In genomic region chr15:52153900-52154895, GRCh38 we compare ENCODE assay signal across 21 cellular contexts. TPM values are rescaled to one million over a fixed set of nuclear protein-coding genes. Genes with fewer than 3 reads are reported as not detected.
DNase-seq lines count a peak whose midpoint lies in the region; ATAC-seq, FAIRE-seq and TF ChIP-seq lines count a peak whose summit lies in the region.
"Had no signal": no experiment of that assay in that cellular context is flagged by ENCODE, and none has a peak within 500 bp of the region (broad histone marks: within the 10 kb centered on the region; RNA-seq: fewer than 3 reads in every experiment).

No MANE protein-coding gene starts in this region.

- H4K20me1 ChIP-seq in GM12878 (ENCODE audit: control insufficient read depth, insufficient read depth) = no peaks in the 10 kb centered on the region

- POLR2A ChIA-PET in GM12878 (lab: Charles Lee) = interaction anchor here (1.0 kb wide), 1 partner anchor 173 kb away, joined by 4 read pairs; no protein-coding TSS in a partner anchor

- RAD21 ChIA-PET in GM12878 (lab: Charles Lee; ENCODE audit: unreplicated experiment) = interaction anchor here (0.5 to 1.2 kb wide), 3 partner anchors 17 to 76 kb away, joined by 3 to 4 read pairs (median 3); no protein-coding TSS in a partner anchor

- H3K18ac ChIP-seq in neuronal stem cell (ENCODE audit: low read length) = no peak overlapping the region

- FAIRE-seq in GM12878 (lab: Jason Lieb, UNC) = peak; percentile 13
- FAIRE-seq: A204.1, G401.6, GM12891, GM18507 had no signal

- H3K36me3 ChIP-seq in GM12878 (ENCODE audit: control insufficient read depth in 2 of 2, insufficient read depth in 2 of 2, low read length in 1 of 2) (peaks cover 0 to 7% of the 10 kb centered on the region in 2 experiments; a peak in 2 of 4 replicates), neuronal stem cell (replicated peaks in 1 of 2; ENCODE audit: control insufficient read depth in 2 of 2, insufficient read depth in 2 of 2, low read length in 2 of 2) (peaks cover 6 to 19% of the 10 kb centered on the region in 2 donors)
- H3K36me3 ChIP-seq: MG63 had no signal

- H2BK15ac ChIP-seq in neuronal stem cell (ENCODE audit: low read length) = no peak overlapping the region

- H4K8ac ChIP-seq in neuronal stem cell (ENCODE audit: low read depth, low read length) = no peak overlapping the region

- no peak for ATAC-seq in GM12878

- no TSS peak for BruUV-seq in GM12878 (replicated peaks; lab: Mats Ljungman, UMichigan)

- H3K27ac ChIP-seq in GM12878 (ENCODE audit: control insufficient read depth, insufficient read depth) = no peak overlapping the region
- H3K27ac ChIP-seq in neuronal stem cell (replicated peaks; ENCODE audit: low read length) = no peak overlapping the region
- H3K27ac ChIP-seq: C4-2B, SJSA1 had no signal

- H3K4ac ChIP-seq in neuronal stem cell (ENCODE audit: low read length) = no peak overlapping the region

- WGBS in GM12878 (ENCODE audit: insufficient coverage, insufficient replicate concordance, low lambda C conversion rate, missing lambda C conversion rate) = 95% methylated on average over 12 of the region's 12 CpGs
- no CpG with 5 or more reads among the region's 12 CpGs for WGBS in neuronal stem cell (ENCODE audit: extremely low coverage in 2 of 2, insufficient read length in 2 of 2, insufficient replicate concordance in 1 of 2), 2 donors

- H3K23ac ChIP-seq in neuronal stem cell (ENCODE audit: low read depth, low read length, poor library complexity) = peak overlapping the region; percentile 21

- no peak for TF ChIP-seq POLR2A in GM12878 (IDR thresholded peaks at IDR 0.05; ENCODE audit: low read depth, low read length)

- no peaks in the 10 kb centered on the region for H3K79me2 ChIP-seq in GM12878 (ENCODE audit: control insufficient read depth, insufficient read depth, low read length)

- SMC1A ChIA-PET in GM12878 (lab: Charles Lee; ENCODE audit: uncharacterized antibody, unreplicated experiment) = interaction anchor here (1.1 to 2.2 kb wide), 4 partner anchors 11 to 71 kb away, joined by 3 to 6 read pairs (median 3); no protein-coding TSS in a partner anchor

- no peak overlapping the region for H2BK5ac ChIP-seq in neuronal stem cell (ENCODE audit: low read length)

- H2AK5ac ChIP-seq in neuronal stem cell (ENCODE audit: low read depth, low read length) = no peak overlapping the region

- TF ChIP-seq CTCF in GM12878 (IDR thresholded peaks at IDR 0.05 in 2 of 3, conservative IDR thresholded peaks at IDR 0.05 in 1 of 3; ENCODE audit: control insufficient read depth in 2 of 3, extremely low read depth in 1 of 3, insufficient read depth in 1 of 3, low read depth in 3 of 3, low read length in 3 of 3) = no peak

- H3K4me2 ChIP-seq in GM12878 (ENCODE audit: control insufficient read depth, insufficient read depth) (no peak overlapping the region), neuronal stem cell (ENCODE audit: insufficient read depth, low read length, poor library complexity, severe bottlenecking) (no peak overlapping the region)

- H3K4me3 ChIP-seq in GM12878 = no peak overlapping the region
- no peak overlapping the region for H3K4me3 ChIP-seq in neuronal stem cell (ENCODE audit: low read length in 2 of 2)
- H3K4me3 ChIP-seq: MG63, SJSA1 had no signal

- intact Hi-C loops in GM12878 (cut with micrococcal nuclease; ENCODE audit: unreplicated experiment) = no loop called here

- H2BK12ac ChIP-seq in neuronal stem cell (ENCODE audit: low read length) = no peak overlapping the region

- in situ Hi-C loops in GM12878 (cut with MboI) = no loop called here

- no peak overlapping the region for H3K14ac ChIP-seq in neuronal stem cell (ENCODE audit: low read length)

- no peak overlapping the region for H2BK120ac ChIP-seq in neuronal stem cell (ENCODE audit: low read depth, low read length)

- peak; percentile 28 for DNase-seq in activated CD8-positive, alpha-beta memory T cell treated with anti-CD3 and anti-CD28 coated beads for 24 hours
- DNase-seq in activated CD8-positive, alpha-beta memory T cell treated with anti-CD3 and anti-CD28 coated beads, Interleukin-2, amount 50 U/mL, for 4 hours = no peak
- DNase-seq in DMS79 treated with DMSO at 0.1 percent for 48 hours (lab: John Stamatoyannopoulos, UW) = peak; percentile 53
- no peak for DNase-seq in GM12878 (ENCODE audit: low read depth, low spot score)
- DNase-seq in neuronal stem cell (ENCODE audit: low spot score) = no peak
- no peak for DNase-seq in HCEC 1CT
- no peak for DNase-seq in RPMI8226
- no peak for DNase-seq in OCI-M2 (lab: John Stamatoyannopoulos, UW; ENCODE audit: unreplicated experiment)
- DNase-seq: COR-L47, GOT3, MG63, NCI-H1092, NCI-H1694, NCI-H69 had no signal

- CTCF ChIA-PET in GM12878 (lab: Yijun Ruan, JAX) = interaction anchor here (0.6 to 2.5 kb wide), 8 partner anchors 10 to 265 kb away, joined by 3 to 9 read pairs (median 4); no protein-coding TSS in a partner anchor

- no peak for TF ChIP-seq EP300 in GM12878 (IDR thresholded peaks at IDR 0.05; ENCODE audit: borderline replicate concordance in 1 of 2, control insufficient read depth in 1 of 2, low read depth in 2 of 2, low read length in 2 of 2)

- H3K9ac ChIP-seq in GM12878 (ENCODE audit: control insufficient read depth, insufficient read depth, low read length) (no peak overlapping the region), neuronal stem cell (ENCODE audit: low read depth, low read length, poor library complexity) (peak overlapping the region; percentile 50)

- H2AFZ ChIP-seq in GM12878 (ENCODE audit: control insufficient read depth, low read depth, low read length) (no peak overlapping the region), neuronal stem cell (ENCODE audit: low read length) (no peak overlapping the region)

- H3K4me1 ChIP-seq in GM12878 (ENCODE audit: control insufficient read depth, insufficient read depth, low read length) (no peaks in the 10 kb centered on the region; the same call in 1 of the 2 replicates), neuronal stem cell (ENCODE audit: control insufficient read depth in 2 of 2, insufficient read depth in 1 of 2, low read depth in 1 of 2, low read length in 2 of 2) (no peaks in the 10 kb centered on the region)
- H3K4me1 ChIP-seq: SJSA1 had no signal

- H4K91ac ChIP-seq in neuronal stem cell (ENCODE audit: low read depth, low read length, poor library complexity) = no peak overlapping the region

- no peaks in the 10 kb centered on the region for H3K79me1 ChIP-seq in neuronal stem cell (ENCODE audit: low read depth, low read length)

- H3K27me3 ChIP-seq in GM12878 (replicated peaks in 1 of 2; ENCODE audit: control insufficient read depth in 2 of 2, insufficient read depth in 2 of 2, low read length in 1 of 2) (no peaks in the 10 kb centered on the region), neuronal stem cell (ENCODE audit: control insufficient read depth in 3 of 3, insufficient read depth in 3 of 3, low read depth in 1 of 3, low read length in 3 of 3) (no peaks in the 10 kb centered on the region)
- H3K27me3 ChIP-seq: MG63, SJSA1 had no signal

- H3K9me3 ChIP-seq in GM12878 (replicated peaks; ENCODE audit: control insufficient read depth, insufficient read depth, low read length) = no peaks in the 10 kb centered on the region
- H3K9me3 ChIP-seq in neuronal stem cell (replicated peaks in 1 of 2; ENCODE audit: control insufficient read depth in 2 of 2, insufficient read depth in 1 of 2, low read depth in 1 of 2, low read length in 2 of 2) = no peaks in the 10 kb centered on the region
- H3K9me3 ChIP-seq: MG63, SJSA1 had no signal

- TF ChIP-seq RAD21 in GM12878 (IDR thresholded peaks at IDR 0.05; ENCODE audit: insufficient read depth, low read depth, low read length) = no peak

TF ChIP-seq in GM12878, 131 proteins besides CTCF, POLR2A, EP300 and RAD21 (continues in another document):
- TF ChIP-seq MEF2B (IDR thresholded peaks at IDR 0.05; ENCODE audit: partially characterized antibody, poor library complexity, severe bottlenecking) (no peak), SIN3A (IDR thresholded peaks at IDR 0.05; ENCODE audit: low read depth, low read length) (no peak)

RNA-seq across cellular contexts. Expression of gene GNB5, which starts 37.0 kb away (rescaled TPM):
- total RNA-seq in GM12878 (2013; cell fraction: nucleolus; rRNA removed) = 24.0 and 28.5 TPM in 2 replicates
- 16.8 and 18.4 TPM in 2 replicates for total RNA-seq in GM12878 (2014; rRNA removed)
- total RNA-seq in GM12878 (2014; rRNA removed; fragmentation: Illumina TruSeq; extraction: Trizol) = 10.0 and 10.4 TPM in 2 replicates
- total RNA-seq in GM12878 (2021) = 16.8 and 16.9 TPM in 2 replicates
- 6.4 TPM for polyA plus RNA-seq in GM12878 (2011; ENCODE audit: low read depth)
- 11.3 and 14.6 TPM in 2 replicates for polyA plus RNA-seq in GM12878 (2011; rRNA removed)
- 17.2 and 19.4 TPM in 2 replicates for polyA plus RNA-seq in GM12878 (2011; cell fraction: cytosol; rRNA removed)
- polyA plus RNA-seq in GM12878 (2011; cell fraction: nucleus; rRNA removed) = 10.7 and 15.2 TPM in 2 replicates
- polyA plus RNA-seq in GM12878 (2012) = 10.1 and 11.5 TPM in 2 replicates
- polyA plus RNA-seq in GM12878 (2014; fragmentation: Illumina TruSeq; extraction: Trizol) = 10.4 and 10.6 TPM in 2 replicates
- 1 to 10 TPM; 2.4 to 4.7 TPM for polyA plus RNA-seq in GM12878 (2014; fragmentation: Nextera tagmentation; extraction: Ambion mirVana)
- polyA plus RNA-seq in GM12878 (2014; rRNA removed) = 15.8 and 15.9 TPM in 2 replicates
- 10 to 100 TPM; 23.4 to 25.9 TPM for polyA plus RNA-seq in GM12878 (2016; fragmentation: Nextera tagmentation; extraction: Ambion mirVana)
- 19.8 and 21.5 TPM in 2 replicates for polyA minus RNA-seq in GM12878 (2011; rRNA and poly(A)+ RNA removed)
- 5.9 and 9.5 TPM in 2 replicates for polyA minus RNA-seq in GM12878 (2011; cell fraction: cytosol; rRNA and poly(A)+ RNA removed)
- 8.0 and 14.6 TPM in 2 replicates for polyA minus RNA-seq in GM12878 (2011; cell fraction: nucleus; rRNA and poly(A)+ RNA removed)
- polyA plus RNA-seq in neuronal stem cell (2013, experiment 1 of 2) = 20.4 TPM
- polyA plus RNA-seq in neuronal stem cell (2013, experiment 2 of 2) = 20.0 TPM

RNA-seq across cellular contexts. Expression of gene BCL2L10, which starts 41.6 kb away (rescaled TPM):
- 1.1 and 1.2 TPM in 2 replicates for total RNA-seq in GM12878 (2013; cell fraction: nucleolus; rRNA removed)
- 8.2 TPM in 2 replicates for total RNA-seq in GM12878 (2014; rRNA removed)
- 4.5 and 5.2 TPM in 2 replicates for total RNA-seq in GM12878 (2014; rRNA removed; fragmentation: Illumina TruSeq; extraction: Trizol)
- total RNA-seq in GM12878 (2021) = 6.9 and 7.3 TPM in 2 replicates
- 4.0 TPM for polyA plus RNA-seq in GM12878 (2011; ENCODE audit: low read depth)
- 0.90 and 1.1 TPM in 2 replicates for polyA plus RNA-seq in GM12878 (2011; rRNA removed)
- polyA plus RNA-seq in GM12878 (2011; cell fraction: cytosol; rRNA removed) = 0.72 and 0.78 TPM in 2 replicates
- polyA plus RNA-seq in GM12878 (2011; cell fraction: nucleus; rRNA removed) = 0.48 and 0.52 TPM in 2 replicates
- 5.8 and 8.6 TPM in 2 replicates for polyA plus RNA-seq in GM12878 (2012)
- 3.9 and 4.8 TPM in 2 replicates for polyA plus RNA-seq in GM12878 (2014; fragmentation: Illumina TruSeq; extraction: Trizol)
- polyA plus RNA-seq in GM12878 (2014; fragmentation: Nextera tagmentation; extraction: Ambion mirVana) = 1 to 10 TPM in 1 of 2 experiments, under 1 TPM in 1; 0.64 to 2.6 TPM
- polyA plus RNA-seq in GM12878 (2014; rRNA removed) = 8.3 and 9.9 TPM in 2 replicates
- 1 to 10 TPM; 8.0 to 9.1 TPM for polyA plus RNA-seq in GM12878 (2016; fragmentation: Nextera tagmentation; extraction: Ambion mirVana)
- 0.29 and 0.77 TPM in 2 replicates for polyA minus RNA-seq in GM12878 (2011; rRNA and poly(A)+ RNA removed)
- polyA minus RNA-seq in GM12878 (2011; cell fraction: cytosol; rRNA and poly(A)+ RNA removed) = not detected in 2 replicates
- 0.77 and 1.2 TPM in 2 replicates for polyA minus RNA-seq in GM12878 (2011; cell fraction: nucleus; rRNA and poly(A)+ RNA removed)
- 0.06 TPM for polyA plus RNA-seq in neuronal stem cell (2013, experiment 1 of 2)
- 0.07 TPM for polyA plus RNA-seq in neuronal stem cell (2013, experiment 2 of 2)
- total RNA-seq: OCI-LY7, SJSA1 had no signal

Comparison
In these comparisons a context has a peak if more than half of its experiments do, and no peak if none do; other contexts are left out.
1. DNase-seq: peak in activated CD8-positive, alpha-beta memory T cell treated with anti-CD3 and anti-CD28 coated beads for 24 hours (single experiment) and DMS79 treated with DMSO at 0.1 percent for 48 hours (single experiment); none in activated CD8-positive, alpha-beta memory T cell treated with anti-CD3 and anti-CD28 coated beads, Interleukin-2, amount 50 U/mL, for 4 hours (single experiment), GM12878 (single experiment), neuronal stem cell (single experiment), HCEC 1CT (single experiment), RPMI8226 (single experiment) and OCI-M2 (single experiment).